Comparison of ENCODE assay signal across 22 cellular contexts in the genomic region with DNA sequence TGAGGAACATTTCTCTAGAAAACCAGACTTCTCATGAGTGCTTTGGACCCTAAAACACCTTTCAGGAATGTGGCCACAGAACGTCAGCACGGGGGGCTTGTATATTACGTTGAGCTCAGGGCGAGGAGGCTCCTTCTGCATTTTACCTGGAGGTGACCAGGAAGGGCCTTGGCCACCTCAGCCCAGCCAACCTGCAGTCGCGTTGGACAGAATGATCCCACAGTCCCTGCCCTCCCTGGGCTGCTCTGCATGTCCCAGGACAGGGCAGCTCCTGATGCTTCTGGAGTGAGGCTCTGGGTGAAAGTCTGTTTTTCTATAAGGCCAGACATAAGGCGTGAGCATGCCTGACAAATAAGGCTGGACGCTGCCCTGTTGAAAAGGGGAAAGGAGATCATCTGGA.
A peak's percentile ranks its signal among the peaks of the same experiment; 100 is the strongest.
DNase-seq lines count a peak whose midpoint lies in the region; ATAC-seq, FAIRE-seq and TF ChIP-seq lines count a peak whose summit lies in the region.
"Had no signal": no experiment of that assay in that cellular context is flagged by ENCODE, and none has a peak within 500 bp of the region (broad histone marks: within the 10 kb centered on the region; RNA-seq: fewer than 3 reads in every experiment).

No MANE protein-coding gene starts in this region.

- FAIRE-seq in urothelium cell line (lab: Jason Lieb, UNC) = peak; percentile 23
- FAIRE-seq: A549 had no signal

- H3K27ac ChIP-seq in heart right ventricle = no peak overlapping the region
- no peak overlapping the region for H3K27ac ChIP-seq in lung (ENCODE audit: low read depth in 1 of 2, low read length in 1 of 2)
- H3K27ac ChIP-seq: A549, Peyer's patch, SJSA1 had no signal

- intact Hi-C loops in Right ventricle myocardium superior (cut with DNase I) (no loop called here), heart right ventricle (cut with DNase I) (no loop called here)
- intact Hi-C loops in dendritic cell treated with granulocyte-macrophage colony-stimulating factor and Interleukin-4, amounts not matched to agents 40 ng/mL and 50 ng/mL, for 4 days (cut with micrococcal nuclease) = no loop called here

- no peaks in the 10 kb centered on the region for H3K27me3 Mint-ChIP-seq in dendritic cell treated with granulocyte-macrophage colony-stimulating factor and Interleukin-4, amounts not matched to agents 40 ng/mL and 50 ng/mL, for 4 days
- peaks cover 8 to 30% of the 10 kb centered on the region in 2 donors for H3K27me3 Mint-ChIP-seq in effector memory CD8-positive, alpha-beta T cell

- TF ChIP-seq CTCF in heart right ventricle (IDR thresholded peaks at IDR 0.05) (no peak), lung (IDR thresholded peaks at IDR 0.05; ENCODE audit: control extremely low read depth, extremely low read depth) (no peak)

- WGBS in heart right ventricle, 2 donors = 78 to 81% methylated on average over 8 of the region's 8 CpGs
- 83 to 91% methylated on average over 8 of the region's 8 CpGs for WGBS in lung, 2 donors

- no peak overlapping the region for H3K4me3 ChIP-seq in heart right ventricle
- H3K4me3 ChIP-seq in lung = no peak overlapping the region
- H3K4me3 ChIP-seq: A549, Peyer's patch, SJSA1 had no signal

- H3K4me3 Mint-ChIP-seq in dendritic cell treated with granulocyte-macrophage colony-stimulating factor and Interleukin-4, amounts not matched to agents 40 ng/mL and 50 ng/mL, for 4 days = no peak overlapping the region
- H3K4me3 Mint-ChIP-seq in effector memory CD8-positive, alpha-beta T cell = no peak overlapping the region
- H3K4me3 Mint-ChIP-seq: B cell, CD14-positive monocyte had no signal

- H3K4me1 ChIP-seq in heart right ventricle (no peaks in the 10 kb centered on the region), lung (ENCODE audit: control insufficient read depth in 2 of 2, insufficient read depth in 2 of 2, low read length in 2 of 2) (no peaks in the 10 kb centered on the region)
- H3K4me1 ChIP-seq: A549, Peyer's patch, SJSA1 had no signal

- peaks cover 69% of the 10 kb centered on the region for H3K4me1 Mint-ChIP-seq in dendritic cell treated with granulocyte-macrophage colony-stimulating factor and Interleukin-4, amounts not matched to agents 40 ng/mL and 50 ng/mL, for 4 days (ENCODE audit: low read depth)
- no peaks in the 10 kb centered on the region for H3K4me1 Mint-ChIP-seq in effector memory CD8-positive, alpha-beta T cell (ENCODE audit: low read depth in 2 of 2)

- H3K36me3 ChIP-seq in heart right ventricle = no peaks in the 10 kb centered on the region
- H3K36me3 ChIP-seq in lung (ENCODE audit: control insufficient read depth in 2 of 2, insufficient read depth in 2 of 2, low read length in 2 of 2) = no peaks in the 10 kb centered on the region
- H3K36me3 ChIP-seq: Peyer's patch, SJSA1 had no signal

- no peaks in the 10 kb centered on the region for H3K9me3 Mint-ChIP-seq in dendritic cell treated with granulocyte-macrophage colony-stimulating factor and Interleukin-4, amounts not matched to agents 40 ng/mL and 50 ng/mL, for 4 days
- H3K9me3 Mint-ChIP-seq in effector memory CD8-positive, alpha-beta T cell = no peaks in the 10 kb centered on the region

- ATAC-seq in Right ventricle myocardium superior (ENCODE audit: poor library complexity) = no peak
- ATAC-seq in heart right ventricle = no peak
- no peak for ATAC-seq in lung (ENCODE audit: insufficient read depth, low FRiP score)
- no peak for ATAC-seq in effector memory CD8-positive, alpha-beta T cell (replicated peaks)
- ATAC-seq: A549, HCT116 had no signal

- H3K9me3 ChIP-seq in heart right ventricle (peaks cover 0 to 10% (median 0%) of the 10 kb centered on the region in 11 donors), lung (ENCODE audit: control insufficient read depth in 2 of 2, insufficient read depth in 1 of 2, low read length in 1 of 2) (peaks cover 0 to 2% of the 10 kb centered on the region in 2 donors)
- H3K9me3 ChIP-seq: A549, Peyer's patch had no signal

- peaks cover 87% of the 10 kb centered on the region for H3K36me3 Mint-ChIP-seq in dendritic cell treated with granulocyte-macrophage colony-stimulating factor and Interleukin-4, amounts not matched to agents 40 ng/mL and 50 ng/mL, for 4 days (ENCODE audit: low read depth)
- peaks cover 3% of the 10 kb centered on the region for H3K36me3 Mint-ChIP-seq in effector memory CD8-positive, alpha-beta T cell (ENCODE audit: insufficient read depth)

- peak overlapping the region; percentile 11 for H3K27ac Mint-ChIP-seq in dendritic cell treated with granulocyte-macrophage colony-stimulating factor and Interleukin-4, amounts not matched to agents 40 ng/mL and 50 ng/mL, for 4 days
- H3K27ac Mint-ChIP-seq in effector memory CD8-positive, alpha-beta T cell = no peak overlapping the region
- H3K27ac Mint-ChIP-seq: B cell had no signal

- DNase-seq in Right ventricle myocardium superior (peak; percentile 9), heart right ventricle (no peak), lung (ENCODE audit: low spot score) (peak; percentile 19), urothelium cell line (ENCODE audit: low spot score) (no peak), DMS114 treated with DMSO at 0.1 percent for 48 hours (lab: John Stamatoyannopoulos, UW; ENCODE audit: unreplicated experiment) (no peak), DMS 273 treated with DMSO at 0.1 percent for 48 hours (lab: John Stamatoyannopoulos, UW) (no peak)
- no peak for DNase-seq in effector memory CD8-positive, alpha-beta T cell
- DNase-seq: Karpas-422; MV-4-11; NCI-H1105 treated with DMSO at 0.1 percent for 48 hours; NCI-H2029 treated with DMSO at 0.1 percent for 48 hours; NCI-H226; NCI-H524; NCI-H774; NK-92 treated with Interleukin-12 subunit alpha and Interleukin-12 subunit beta, amount 100 ng/mL, for 24 hours had no signal

- H3K27me3 ChIP-seq in heart right ventricle (peaks cover 0 to 13% (median 0%) of the 10 kb centered on the region in 7 donors), lung (ENCODE audit: control insufficient read depth, insufficient read depth) (no peaks in the 10 kb centered on the region)
- H3K27me3 ChIP-seq: Peyer's patch, SJSA1 had no signal

Comparison
In these comparisons a context has a peak if more than half of its experiments do, and no peak if none do; other contexts are left out.
1. DNase-seq: peak in Right ventricle myocardium superior (single experiment) and lung (single experiment); none in heart right ventricle (0 of 2), urothelium cell line (single experiment), DMS114 treated with DMSO at 0.1 percent for 48 hours (single experiment), effector memory CD8-positive, alpha-beta T cell (0 of 3) and DMS 273 treated with DMSO at 0.1 percent for 48 hours (single experiment).